Comparison of ENCODE assay signal across 18 cellular contexts in genomic region chr4:96305030-96305429, GRCh38.
DNase-seq lines count a peak whose midpoint lies in the region; ATAC-seq and TF ChIP-seq lines count a peak whose summit lies in the region.
"Had no signal": no experiment of that assay in that cellular context is flagged by ENCODE, and none has a peak within 500 bp of the region (broad histone marks: within the 10 kb centered on the region; RNA-seq: fewer than 3 reads in every experiment).

No MANE protein-coding gene starts in this region.

- no peak for TF ChIP-seq CTCF in MM.1S (IDR thresholded peaks at IDR 0.05; ENCODE audit: low read length)

- no peak for ATAC-seq in SK-N-SH treated with all-trans-retinoic acid at 6 μM for 48 hours
- ATAC-seq in left colon: peak; percentile 63
- ATAC-seq in GM21367 (IDR thresholded peaks at IDR 0.05; ENCODE audit: unreplicated experiment): no peak
- ATAC-seq in Right ventricle myocardium superior (ENCODE audit: poor library complexity): no peak
- ATAC-seq: K562 had no signal

- no peak overlapping the region for H3K4me2 ChIP-seq in MM.1S (ENCODE audit: low read depth, low read length)

- H3K79me2 ChIP-seq in MM.1S (ENCODE audit: low read length): no peaks in the 10 kb centered on the region

- H3K9me2 ChIP-seq in MM.1S (replicated peaks; ENCODE audit: insufficient read depth, low read length): no peaks in the 10 kb centered on the region

- H3K9ac ChIP-seq in MM.1S (ENCODE audit: low read length): no peak overlapping the region

- no peaks in the 10 kb centered on the region for H3K27me3 ChIP-seq in MM.1S (replicated peaks; ENCODE audit: insufficient read depth, low read length)

- DNase-seq in CMK (ENCODE audit: low read depth): peak; percentile 20
- peak; percentile 16 for DNase-seq in MM.1S
- no peak for DNase-seq in left colon
- no peak for DNase-seq in LoVo (ENCODE audit: low spot score)
- no peak for DNase-seq in Right ventricle myocardium superior
- DNase-seq in NCI-H1092 treated with DMSO at 0.1 percent for 48 hours (lab: John Stamatoyannopoulos, UW): no peak
- DNase-seq: CD4-positive, alpha-beta memory T cell; DMS79 treated with DMSO at 0.1 percent for 48 hours; H7; HFFc6; NCI-H1436; NCI-H1930; NCI-H510A; NCI-H748 treated with DMSO at 0.1 percent for 48 hours; SHP77 had no signal

- no peak overlapping the region for H3K4me3 ChIP-seq in MM.1S (ENCODE audit: low read length)
- H3K4me3 ChIP-seq: K562 had no signal

- no peaks in the 10 kb centered on the region for H3K9me3 ChIP-seq in MM.1S (replicated peaks; ENCODE audit: insufficient read depth, low read length)

- H4K20me1 ChIP-seq in MM.1S (ENCODE audit: insufficient read depth, low read length): no peaks in the 10 kb centered on the region

- intact Hi-C loops in left colon (cut with DNase I, micrococcal nuclease): no loop called here
- intact Hi-C loops in Right ventricle myocardium superior (cut with DNase I): no loop called here

- H3K27ac ChIP-seq in MM.1S (ENCODE audit: low read length): no peak overlapping the region

- no peaks in the 10 kb centered on the region for H3F3A ChIP-seq in MM.1S (ENCODE audit: insufficient read depth, low read length)

- no peak overlapping the region for H2AFZ ChIP-seq in MM.1S (ENCODE audit: low read length)

- H3K36me3 ChIP-seq in MM.1S (replicated peaks; ENCODE audit: insufficient read depth, low read length): no peaks in the 10 kb centered on the region

- no peaks in the 10 kb centered on the region for H3K4me1 ChIP-seq in MM.1S (ENCODE audit: low read length)

TF ChIP-seq in SK-N-SH treated with all-trans-retinoic acid at 6 μM for 48 hours, 23 proteins besides CTCF, POLR2A, EP300 and RAD21:
- TF ChIP-seq ZNF70 (CRISPR knock-in tag; IDR thresholded peaks at IDR 0.05): no peak
- TF ChIP-seq SNAI2 (CRISPR knock-in tag; IDR thresholded peaks at IDR 0.05): no peak
- TF ChIP-seq ZFP30 (CRISPR knock-in tag; IDR thresholded peaks at IDR 0.05): no peak
- peak; percentile 27; the same call in 1 of the 2 replicates for TF ChIP-seq TCF4 (CRISPR knock-in tag; IDR thresholded peaks at IDR 0.05; ENCODE audit: borderline replicate concordance)
- no peak for TF ChIP-seq CSRNP3 (CRISPR knock-in tag; IDR thresholded peaks at IDR 0.05)
- no peak for TF ChIP-seq ZC3H10 (CRISPR knock-in tag; IDR thresholded peaks at IDR 0.05)
- no peak for TF ChIP-seq ESRRG (CRISPR knock-in tag; IDR thresholded peaks at IDR 0.05)
- TF ChIP-seq RARB (CRISPR knock-in tag; IDR thresholded peaks at IDR 0.05): no peak
- no peak for TF ChIP-seq GLIS3 (CRISPR knock-in tag; IDR thresholded peaks at IDR 0.05)
- no peak for TF ChIP-seq TSHZ2 (CRISPR knock-in tag; IDR thresholded peaks at IDR 0.05)
- TF ChIP-seq PATZ1 (CRISPR knock-in tag; IDR thresholded peaks at IDR 0.05; ENCODE audit: borderline replicate concordance): no peak
- TF ChIP-seq ISL1 (CRISPR knock-in tag; IDR thresholded peaks at IDR 0.05): 0 out of 2 replicates have a peak, but pooled peaks have one; percentile 12
- no peak for TF ChIP-seq POU6F1 (CRISPR knock-in tag; IDR thresholded peaks at IDR 0.05; ENCODE audit: borderline replicate concordance, low read depth)
- no peak for TF ChIP-seq OSR1 (CRISPR knock-in tag; IDR thresholded peaks at IDR 0.05)
- no peak for TF ChIP-seq ZNF565 (CRISPR knock-in tag; conservative IDR thresholded peaks at IDR 0.05; ENCODE audit: low read depth)
- TF ChIP-seq BACH2 (CRISPR knock-in tag; IDR thresholded peaks at IDR 0.05; ENCODE audit: borderline replicate concordance): no peak

Comparison
In these comparisons a context has a peak if more than half of its experiments do, and no peak if none do; other contexts are left out.
1. DNase-seq: peak in CMK (single experiment) and MM.1S (single experiment); none in left colon (0 of 2), LoVo (single experiment), Right ventricle myocardium superior (single experiment) and NCI-H1092 treated with DMSO at 0.1 percent for 48 hours (single experiment).